In genomic region chr5:109410389-109411174, GRCh38 we compare ENCODE assay signal across 8 cellular contexts. TPM values are rescaled to one million over a fixed set of nuclear protein-coding genes. Genes with fewer than 3 reads are reported as not detected.
A peak's percentile ranks its signal among the peaks of the same experiment; 100 is the strongest.
DNase-seq lines count a peak whose midpoint lies in the region; ATAC-seq, FAIRE-seq and TF ChIP-seq lines count a peak whose summit lies in the region.

No MANE protein-coding gene starts in this region.

- H3K27ac Mint-ChIP-seq in naive B cell, result peak overlapping the region; percentile 98 to 100 (median 100)

- TF ChIP-seq CTCF in fibroblast of mammary gland (conservative IDR thresholded peaks at IDR 0.05; ENCODE audit: control insufficient read depth, insufficient read depth, low read depth, low read length), result no peak

- H3K4me1 ChIP-seq in ACC112 (ENCODE audit: control insufficient read depth, insufficient read depth, low read length, unreplicated experiment), result peaks cover 29% of the 10 kb centered on the region

- H3K27ac ChIP-seq in ACC112 (ENCODE audit: low read depth, low read length) (peak overlapping the region; percentile 99), substantia nigra (ENCODE audit: low read depth, low read length, poor library complexity, severe bottlenecking) (peak overlapping the region; percentile 97)

- H3K4me1 Mint-ChIP-seq in naive B cell, result peaks cover 23 to 47% (median 29%) of the 10 kb centered on the region in 3 donors

- peak overlapping the region; percentile 92 to 100 (median 97) for H3K4me3 Mint-ChIP-seq in naive B cell

- DNase-seq in GM18507 (ENCODE audit: extremely low spot score, insufficient read length, low read depth), result no peak
- peak; percentile 95 for DNase-seq in OCI-M1 (lab: John Stamatoyannopoulos, UW)
- peak; percentile 4 to 22 for DNase-seq in activated T-helper 1 cell treated with anti-CD3 and anti-CD28 coated beads, Interleukin-2, amount 50 U/mL, for 16 hours (ENCODE audit: low read depth in 1 of 2, low spot score in 1 of 2)
- peak; percentile 88 for DNase-seq in fibroblast of mammary gland (ENCODE audit: low read depth)
- DNase-seq in naive B cell, result peak; percentile 29
- peak in 45 of 49 donors; percentile 8 to 85 (median 53) for DNase-seq in substantia nigra (lab: John Stamatoyannopoulos, UW)

- H3K36me3 Mint-ChIP-seq in naive B cell, result peaks cover 5 to 7% of the 10 kb centered on the region in 2 donors

- H3K4me3 ChIP-seq in ACC112 (ENCODE audit: low read depth, low read length) (peak overlapping the region; percentile 83), fibroblast of mammary gland (ENCODE audit: control insufficient read depth, low read depth, low read length) (peak overlapping the region; percentile 75)

- peak; percentile 24 for FAIRE-seq in GM18507 (lab: Jason Lieb, UNC)

- peak overlapping the region; percentile 86 for H2AFZ ChIP-seq in ACC112 (ENCODE audit: low read length, unreplicated experiment)

- no peaks in the 10 kb centered on the region for H3K27me3 ChIP-seq in ACC112 (ENCODE audit: insufficient read depth, low read length)

- H3K79me2 ChIP-seq in ACC112 (ENCODE audit: control insufficient read depth, insufficient read depth, low read length, unreplicated experiment), result peaks cover 35% of the 10 kb centered on the region

- H3K27me3 Mint-ChIP-seq in naive B cell, result no peaks in the 10 kb centered on the region

- peaks cover 0 to 11% (median 6%) of the 10 kb centered on the region in 7 donors for H3K9me3 Mint-ChIP-seq in naive B cell

- ATAC-seq in HG03196 (IDR thresholded peaks at IDR 0.05; ENCODE audit: unreplicated experiment), result peak; percentile 22
- no peak for ATAC-seq in naive B cell (ENCODE audit: low read depth in 2 of 2)

- H3K36me3 ChIP-seq in ACC112 (ENCODE audit: insufficient read depth, low read length), result no peaks in the 10 kb centered on the region

RNA-seq across cellular contexts. Expression of gene PJA2, which starts 0.8 kb away (rescaled TPM):
- 10 to 100 TPM; 63.9 to 80.1 (median 66.2) TPM for polyA plus RNA-seq in naive B cell (ENCODE audit: low read depth in 6 of 6)
